22 cellular contexts compared by ENCODE assay signal in the genomic region with DNA sequence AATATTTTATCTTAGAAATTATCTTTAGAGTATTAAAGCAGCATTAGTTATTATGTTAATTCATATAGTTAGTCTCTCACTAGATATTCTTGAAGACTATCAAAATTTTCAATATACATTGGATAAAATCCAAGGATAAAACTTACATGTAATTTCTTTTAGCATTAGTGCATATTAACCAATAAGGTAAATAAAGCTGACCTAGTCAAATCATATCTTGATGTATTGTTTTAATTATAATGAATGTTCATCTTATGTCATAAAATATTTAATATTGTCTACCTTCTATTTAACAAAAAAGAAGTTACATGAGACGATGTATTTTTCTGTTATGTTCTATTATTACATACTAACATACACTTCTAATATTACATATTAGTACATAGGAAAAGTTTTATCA.
"Had no signal": no experiment of that assay in that cellular context is flagged by ENCODE, and none has a peak within 500 bp of the region (broad histone marks: within the 10 kb centered on the region; RNA-seq: fewer than 3 reads in every experiment).

No MANE protein-coding gene starts in this region.

- H3K27me3 ChIP-seq: dorsolateral prefrontal cortex, esophagus muscularis mucosa, foreskin keratinocyte, gastroesophageal sphincter, heart right ventricle, left lung had no signal

- DNase-seq: dermis blood vessel endothelial cell; dorsolateral prefrontal cortex; effector CD4-positive, alpha-beta T cell; effector memory CD4-positive, alpha-beta T cell; foreskin keratinocyte; glutamatergic neuron; head of caudate nucleus; heart right ventricle; hypothalamus; immature natural killer cell; left cardiac atrium; left lung; left ventricle myocardium superior; lower lobe of right lung; mesenchymal stem cell; mucosa of descending colon; naive B cell had no signal

- ATAC-seq: foreskin keratinocyte, gastroesophageal sphincter, heart right ventricle, left cardiac atrium, left lung, left ventricle myocardium superior, lower lobe of right lung, mucosa of descending colon had no signal

- H3K27ac ChIP-seq: coronary artery, dorsolateral prefrontal cortex, esophagus muscularis mucosa, foreskin keratinocyte, gastroesophageal sphincter, heart right ventricle, left lung, lower lobe of right lung had no signal

- H3K4me3 ChIP-seq: coronary artery, dorsolateral prefrontal cortex, esophagus muscularis mucosa, gastroesophageal sphincter, heart right ventricle, left lung, lower lobe of right lung, mucosa of descending colon had no signal

- H3K36me3 ChIP-seq: esophagus muscularis mucosa, gastroesophageal sphincter, heart right ventricle, left lung, lower lobe of right lung had no signal

- H3K9me3 ChIP-seq: esophagus muscularis mucosa, gastroesophageal sphincter, heart right ventricle, left lung, lower lobe of right lung, mucosa of descending colon had no signal

- FAIRE-seq: endothelial cell of umbilical vein, keratinocyte had no signal

- H3K4me1 ChIP-seq: esophagus muscularis mucosa, foreskin keratinocyte, gastroesophageal sphincter, heart right ventricle, lower lobe of right lung had no signal
